Comparison of ENCODE assay signal across 19 cellular contexts in genomic region chr3:184234671-184235380, GRCh38. TPM values are rescaled to one million over a fixed set of nuclear protein-coding genes. Genes with fewer than 3 reads are reported as not detected.
A peak's percentile ranks its signal among the peaks of the same experiment; 100 is the strongest.
DNase-seq lines count a peak whose midpoint lies in the region; ATAC-seq and TF ChIP-seq lines count a peak whose summit lies in the region.
"Had no signal": no experiment of that assay in that cellular context is flagged by ENCODE, and none has a peak within 500 bp of the region (broad histone marks: within the 10 kb centered on the region; RNA-seq: fewer than 3 reads in every experiment).

No MANE protein-coding gene starts in this region.

- TF ChIP-seq CTCF in HCT116 (IDR thresholded peaks at IDR 0.05 in 2 of 3, conservative IDR thresholded peaks at IDR 0.05 in 1 of 3; ENCODE audit: borderline replicate concordance in 1 of 3, insufficient read depth in 1 of 3, low read depth in 2 of 3, low read length in 2 of 3): no peak

- no TSS peak for BruUV-seq in HCT116 (replicated peaks; lab: Mats Ljungman, UMichigan)

- peaks cover 0 to 78% (median 44%) of the 10 kb centered on the region in 11 experiments; a peak in 19 of 22 replicates for H4K20me1 ChIP-seq in BLaER1 treated with 17β-estradiol and CSF1 and Interleukin-3, amounts not matched to agents 10 nM and 100 nM
- H4K20me1 ChIP-seq in HCT116 (ENCODE audit: insufficient read depth): no peaks in the 10 kb centered on the region

- H3K27ac ChIP-seq in BLaER1 treated with 17β-estradiol and CSF1 and Interleukin-3, amounts not matched to agents 10 nM and 100 nM: peak overlapping the region in 2 of 11 experiments; percentile 35 to 62; a peak in 4 of 22 replicates
- peak overlapping the region; percentile 2; the same call in 1 of the 2 replicates for H3K27ac ChIP-seq in HCT116 (ENCODE audit: low read depth, low read length)
- H3K27ac ChIP-seq: PC-9, SJSA1 had no signal

- no peaks in the 10 kb centered on the region for H3K9me3 ChIP-seq in BLaER1 treated with 17β-estradiol and CSF1 and Interleukin-3, amounts not matched to agents 10 nM and 100 nM (replicated peaks in 1 of 11)
- H3K9me3 ChIP-seq in HCT116 (ENCODE audit: control insufficient read depth in 1 of 2, insufficient read depth in 1 of 2, low read depth in 1 of 2, low read length in 2 of 2): no peaks in the 10 kb centered on the region
- H3K9me3 ChIP-seq: SJSA1 had no signal

- no peak for TF ChIP-seq POLR2A in HCT116 (IDR thresholded peaks at IDR 0.05; ENCODE audit: borderline replicate concordance, extremely low read depth, insufficient read depth, insufficient read length)

- peak overlapping the region in 1 of 10 experiments; percentile 7; a peak in 2 of 20 replicates for H3K4me3 ChIP-seq in BLaER1 treated with 17β-estradiol and CSF1 and Interleukin-3, amounts not matched to agents 10 nM and 100 nM
- H3K4me3 ChIP-seq in HCT116 (replicated peaks in 1 of 2; ENCODE audit: low read depth in 1 of 2, low read length in 2 of 2): no peak overlapping the region
- H3K4me3 ChIP-seq: PC-9, SJSA1 had no signal

- intact Hi-C loops in HCT116 (cut with micrococcal nuclease): no loop called here

- H3K4me2 ChIP-seq in BLaER1 treated with 17β-estradiol and CSF1 and Interleukin-3, amounts not matched to agents 10 nM and 100 nM: peak overlapping the region; percentile 40 to 98 (median 90); a peak in 21 of 22 replicates
- H3K4me2 ChIP-seq in HCT116 (ENCODE audit: low read length): peak overlapping the region; percentile 70

- RAD21 ChIA-PET in HCT116 (lab: Charles Lee; ENCODE audit: low non-redundant PET in 1 of 2, low total read pairs in 2 of 2, uncharacterized antibody in 2 of 2, unreplicated experiment in 2 of 2): interaction anchor here in 1 of 2 experiments (0.9 kb wide), 1 partner anchor 61 kb away, joined by 3 read pairs; no protein-coding TSS in a partner anchor

- POLR2A ChIA-PET in HCT116 (lab: Charles Lee): no interaction called here

- no peaks in the 10 kb centered on the region for H3K9me2 ChIP-seq in HCT116 (ENCODE audit: insufficient read depth)

- peaks cover 25 to 32% (median 30%) of the 10 kb centered on the region in 11 experiments for H3K27me3 ChIP-seq in BLaER1 treated with 17β-estradiol and CSF1 and Interleukin-3, amounts not matched to agents 10 nM and 100 nM
- no peaks in the 10 kb centered on the region for H3K27me3 ChIP-seq in HCT116 (ENCODE audit: insufficient read depth, low read length)

- H2AFZ ChIP-seq in HCT116 (ENCODE audit: low read depth, low read length, poor library complexity, severe bottlenecking): no peak overlapping the region
- H2AFZ ChIP-seq: PC-9 had no signal

- TF ChIP-seq RAD21 in HCT116 (IDR thresholded peaks at IDR 0.05; ENCODE audit: low read depth): no peak

- DNase-seq in HCT116 (ENCODE audit: low read depth, low spot score) (no peak), myocyte (ENCODE audit: low read depth) (peak; percentile 45), T1000 (lab: John Stamatoyannopoulos, UW) (no peak), GM19240 (ENCODE audit: insufficient read length, low spot score) (no peak), hippocampal formation (lab: John Stamatoyannopoulos, UW) (no peak)
- DNase-seq: CD4-positive, CD25-positive, alpha-beta regulatory T cell; NCI-H1048; NCI-H146; NCI-H2081; T-helper 2 cell had no signal

- CTCF ChIA-PET in HCT116 (lab: Charles Lee): no interaction called here

- ATAC-seq in HCT116 (no peak; the same call in 1 of the 2 replicates), SK-N-SH treated with all-trans-retinoic acid at 6 μM for 48 hours (peak; percentile 4; the same call in 1 of the 3 replicates), GM18511 (IDR thresholded peaks at IDR 0.05; ENCODE audit: unreplicated experiment) (no peak)

- H3K79me2 ChIP-seq in HCT116 (ENCODE audit: insufficient read depth, low read length): no peaks in the 10 kb centered on the region

- H3K9ac ChIP-seq in BLaER1 treated with 17β-estradiol and CSF1 and Interleukin-3, amounts not matched to agents 10 nM and 100 nM: peak overlapping the region in 4 of 11 experiments; percentile 37 to 51 (median 38); a peak in 6 of 22 replicates
- H3K9ac ChIP-seq in HCT116 (ENCODE audit: low read length): 0 out of 2 replicates have a peak overlapping the region, but pooled peaks have one; percentile 28

- H3K36me3 ChIP-seq in BLaER1 treated with 17β-estradiol and CSF1 and Interleukin-3, amounts not matched to agents 10 nM and 100 nM: no peaks in the 10 kb centered on the region
- H3K36me3 ChIP-seq in HCT116 (ENCODE audit: control insufficient read depth in 1 of 2, insufficient read depth in 2 of 2, low read length in 2 of 2): no peaks in the 10 kb centered on the region
- H3K36me3 ChIP-seq: SJSA1 had no signal

- peaks cover 51 to 91% (median 78%) of the 10 kb centered on the region in 10 experiments for H3K4me1 ChIP-seq in BLaER1 treated with 17β-estradiol and CSF1 and Interleukin-3, amounts not matched to agents 10 nM and 100 nM
- H3K4me1 ChIP-seq in HCT116 (ENCODE audit: control insufficient read depth in 1 of 2, insufficient read depth in 2 of 2, low read length in 2 of 2): peaks cover 12 to 24% of the 10 kb centered on the region in 2 experiments

TF ChIP-seq in HCT116, 20 proteins besides CTCF, POLR2A, EP300 and RAD21:
- TF ChIP-seq CBX3 (IDR thresholded peaks at IDR 0.05; ENCODE audit: low read depth): no peak
- TF ChIP-seq TCF7L2 (IDR thresholded peaks at IDR 0.05; ENCODE audit: borderline replicate concordance, extremely low read depth, insufficient read depth, insufficient read length): no peak

TF ChIP-seq in SK-N-SH treated with all-trans-retinoic acid at 6 μM for 48 hours, 23 proteins besides CTCF, POLR2A, EP300 and RAD21 (continues in another document):
- no peak for TF ChIP-seq ZC3H10 (CRISPR knock-in tag; IDR thresholded peaks at IDR 0.05)
- TF ChIP-seq BACH2 (CRISPR knock-in tag; IDR thresholded peaks at IDR 0.05; ENCODE audit: borderline replicate concordance): no peak
- TF ChIP-seq ESRRG (CRISPR knock-in tag; IDR thresholded peaks at IDR 0.05): no peak
- TF ChIP-seq, protein P1, sequence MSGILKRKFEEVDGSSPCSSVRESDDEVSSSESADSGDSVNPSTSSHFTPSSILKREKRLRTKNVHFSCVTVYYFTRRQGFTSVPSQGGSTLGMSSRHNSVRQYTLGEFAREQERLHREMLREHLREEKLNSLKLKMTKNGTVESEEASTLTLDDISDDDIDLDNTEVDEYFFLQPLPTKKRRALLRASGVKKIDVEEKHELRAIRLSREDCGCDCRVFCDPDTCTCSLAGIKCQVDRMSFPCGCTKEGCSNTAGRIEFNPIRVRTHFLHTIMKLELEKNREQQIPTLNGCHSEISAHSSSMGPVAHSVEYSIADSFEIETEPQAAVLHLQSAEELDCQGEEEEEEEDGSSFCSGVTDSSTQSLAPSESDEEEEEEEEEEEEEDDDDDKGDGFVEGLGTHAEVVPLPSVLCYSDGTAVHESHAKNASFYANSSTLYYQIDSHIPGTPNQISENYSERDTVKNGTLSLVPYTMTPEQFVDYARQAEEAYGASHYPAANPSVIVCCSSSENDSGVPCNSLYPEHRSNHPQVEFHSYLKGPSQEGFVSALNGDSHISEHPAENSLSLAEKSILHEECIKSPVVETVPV (CRISPR knock-in tag; IDR thresholded peaks at IDR 0.05): no peak
- no peak for TF ChIP-seq CSDC2 (CRISPR knock-in tag; IDR thresholded peaks at IDR 0.05)
- TF ChIP-seq ZNF565 (CRISPR knock-in tag; conservative IDR thresholded peaks at IDR 0.05; ENCODE audit: low read depth): no peak
- TF ChIP-seq TCF4 (CRISPR knock-in tag; IDR thresholded peaks at IDR 0.05; ENCODE audit: borderline replicate concordance): no peak
- TF ChIP-seq ISL1 (CRISPR knock-in tag; IDR thresholded peaks at IDR 0.05): no peak
- TF ChIP-seq ZFP30 (CRISPR knock-in tag; IDR thresholded peaks at IDR 0.05): no peak
- TF ChIP-seq CREB5 (CRISPR knock-in tag; IDR thresholded peaks at IDR 0.05; ENCODE audit: low read depth): no peak

RNA-seq across cellular contexts. Expression of gene VWA5B2, which starts 5.4 kb away (rescaled TPM):
- total RNA-seq in HCT116 (2021; ENCODE audit: unreplicated experiment) (10.6 TPM), myocyte (not detected in 2 replicates)
- polyA plus RNA-seq in HCT116 (2012): 5.9 and 6.0 TPM in 2 replicates
- 0.35 TPM for polyA plus RNA-seq in myocyte (2012)
- total RNA-seq: CD4-positive, CD25-positive, alpha-beta regulatory T cell; H4; MCF 10A; SJSA1 had no signal

RNA-seq across cellular contexts. Expression of gene ALG3, which starts 13.9 kb away (rescaled TPM):
- total RNA-seq in HCT116 (2021; ENCODE audit: unreplicated experiment): 56.6 TPM
- polyA plus RNA-seq in HCT116 (2012): 50.0 and 55.9 TPM in 2 replicates
- 55.0 and 77.6 TPM in 2 replicates for total RNA-seq in myocyte
- 46.5 TPM for polyA plus RNA-seq in myocyte (2012)

RNA-seq across cellular contexts. Expression of gene EEF1AKMT4, which starts 14.6 kb away (rescaled TPM):
- total RNA-seq in HCT116 (2021; ENCODE audit: unreplicated experiment): 10.5 TPM
- 13.2 and 14.2 TPM in 2 replicates for polyA plus RNA-seq in HCT116 (2012)
- 2.8 and 3.6 TPM in 2 replicates for total RNA-seq in myocyte
- polyA plus RNA-seq in myocyte (2012): 7.5 TPM

RNA-seq across cellular contexts. Expression of gene CAMK2N2, which starts 26.5 kb away (rescaled TPM):
- total RNA-seq in HCT116 (2021; ENCODE audit: unreplicated experiment): 5.1 TPM
- polyA plus RNA-seq in HCT116 (2012): 1.5 and 2.0 TPM in 2 replicates
- not detected in 2 replicates for total RNA-seq in myocyte
- 0.59 TPM for polyA plus RNA-seq in myocyte (2012)
- total RNA-seq: NCI-H460 had no signal
- polyA plus RNA-seq: CD4-positive, CD25-positive, alpha-beta regulatory T cell; IgD-negative memory B cell had no signal

RNA-seq across cellular contexts. Expression of gene ECE2, which starts 41.0 kb away (rescaled TPM):
- not detected for total RNA-seq in HCT116 (2021; ENCODE audit: unreplicated experiment)
- polyA plus RNA-seq in HCT116 (2012): 0.02 TPM in 1 of 2 replicates, not detected in the other
- total RNA-seq in myocyte: not detected in 2 replicates
- polyA plus RNA-seq in myocyte (2012): not detected
- total RNA-seq: CD4-positive, CD25-positive, alpha-beta regulatory T cell; H4; MCF 10A; NCI-H460; PC-9; SJSA1 had no signal
- polyA plus RNA-seq: CD4-positive, CD25-positive, alpha-beta regulatory T cell; IgD-negative memory B cell had no signal

Comparison
In these comparisons a context has a peak if more than half of its experiments do, and no peak if none do; other contexts are left out.
1. RNA of gene VWA5B2, which starts 5.4 kb away (total RNA-seq): 10.6 TPM in HCT116 (single experiment); not detected in myocyte; every median in the first group is over 10 times any median in the second.